15 cellular contexts compared by ENCODE assay signal in the genomic region with DNA sequence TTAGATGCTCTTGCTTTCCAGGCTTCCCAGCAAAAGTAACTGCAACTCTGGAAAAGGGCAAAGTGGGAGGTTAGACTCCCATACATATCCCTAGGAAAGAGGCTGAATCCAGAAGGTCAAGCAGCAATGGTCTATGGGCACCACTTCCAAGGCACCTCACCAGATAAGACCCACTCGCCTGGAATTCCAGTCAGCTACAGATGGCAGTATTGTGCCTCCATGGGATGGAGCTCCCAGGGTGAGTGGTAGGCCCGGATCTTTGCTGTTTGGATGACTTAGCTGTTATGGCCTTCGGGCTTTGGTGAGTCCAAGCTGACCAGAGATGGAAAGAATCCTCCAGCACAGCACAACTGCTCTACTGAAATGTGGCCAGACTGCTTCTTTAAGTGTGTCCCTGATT.
DNase-seq lines count a peak whose midpoint lies in the region; ATAC-seq and TF ChIP-seq lines count a peak whose summit lies in the region.
"Had no signal": no experiment of that assay in that cellular context is flagged by ENCODE, and none has a peak within 500 bp of the region (broad histone marks: within the 10 kb centered on the region; RNA-seq: fewer than 3 reads in every experiment).

No MANE protein-coding gene starts in this region.

- H3K14ac ChIP-seq in H9 (ENCODE audit: insufficient read depth, low read length), result no peak overlapping the region

- no peaks in the 10 kb centered on the region for H3K79me1 ChIP-seq in H9 (ENCODE audit: insufficient read depth, low read depth, low read length, poor library complexity, severe bottlenecking)

- no peak overlapping the region for H3K4me3 Mint-ChIP-seq in H9
- no peak overlapping the region for H3K4me3 Mint-ChIP-seq in endodermal cell

- H3K4me3 ChIP-seq in endodermal cell (ENCODE audit: low read length) (no peak overlapping the region), hepatocyte (no peak overlapping the region)
- H3K4me3 ChIP-seq: BLaER1 treated with 17β-estradiol and CSF1 and Interleukin-3, amounts not matched to agents 10 nM and 100 nM had no signal

- no peak overlapping the region for H2BK120ac ChIP-seq in H9 (ENCODE audit: low read depth, low read length, poor library complexity, severe bottlenecking)

- H4K5ac ChIP-seq in H9 (ENCODE audit: insufficient read length, low read depth, low read length), result no peak overlapping the region

- WGBS in H9 (ENCODE audit: extremely low coverage, insufficient read length, low lambda C conversion rate), result no CpG with 5 or more reads among the region's 3 CpGs
- WGBS in endodermal cell (ENCODE audit: insufficient coverage in 1 of 2, insufficient read length in 1 of 2), 2 experiments, result 89% methylated on average over 3 of the region's 3 CpGs; no CpG with 5 or more reads in 1 of the 2 experiments
- WGBS in hepatocyte (ENCODE audit: low lambda C conversion rate, missing lambda C conversion rate), result 58% methylated on average over 3 of the region's 3 CpGs

- H3K9ac ChIP-seq in H9 (ENCODE audit: extremely low read depth, insufficient read length, low read length) (no peak overlapping the region), endodermal cell (ENCODE audit: extremely low read depth, low read length, poor library complexity, severe bottlenecking) (no peak overlapping the region)
- H3K9ac ChIP-seq: BLaER1 treated with 17β-estradiol and CSF1 and Interleukin-3, amounts not matched to agents 10 nM and 100 nM had no signal

- H2BK5ac ChIP-seq in H9 (ENCODE audit: insufficient read length, low read length), result no peak overlapping the region

- H3K79me2 ChIP-seq in H9 (ENCODE audit: insufficient read depth, low read length), result no peaks in the 10 kb centered on the region
- no peaks in the 10 kb centered on the region for H3K79me2 ChIP-seq in hepatocyte

- H3K4me1 ChIP-seq in H9 (ENCODE audit: insufficient read depth, low read length) (no peaks in the 10 kb centered on the region), endodermal cell (ENCODE audit: control insufficient read depth, insufficient read depth, low read length) (no peaks in the 10 kb centered on the region), hepatocyte (ENCODE audit: insufficient read depth) (no peaks in the 10 kb centered on the region)
- H3K4me1 ChIP-seq: BLaER1 treated with 17β-estradiol and CSF1 and Interleukin-3, amounts not matched to agents 10 nM and 100 nM had no signal

- H3K18ac ChIP-seq in H9 (ENCODE audit: insufficient read length, low read depth, low read length), result no peak overlapping the region

- TF ChIP-seq CTCF in H9 (conservative IDR thresholded peaks at IDR 0.05) (peak; percentile 34; the same call in 1 of the 3 replicates), endodermal cell (conservative IDR thresholded peaks at IDR 0.05) (peak; percentile 52), hepatocyte (IDR thresholded peaks at IDR 0.05; ENCODE audit: poor library complexity) (no peak)

- no peak overlapping the region for H3T11ph ChIP-seq in H9 (ENCODE audit: low read length)

- no peaks in the 10 kb centered on the region for H3K23me2 ChIP-seq in H9 (ENCODE audit: insufficient read length, low read depth, low read length, poor library complexity, severe bottlenecking)

- H3K27me3 Mint-ChIP-seq in H9 (ENCODE audit: low read depth), result no peaks in the 10 kb centered on the region; the same call in 1 of the 2 replicates
- peaks cover 4% of the 10 kb centered on the region for H3K27me3 Mint-ChIP-seq in endodermal cell (ENCODE audit: insufficient read depth)
- H3K27me3 Mint-ChIP-seq: CD4-positive, CD25-positive, alpha-beta regulatory T cell had no signal

- no peak overlapping the region for H2BK12ac ChIP-seq in H9 (ENCODE audit: insufficient read length, low read depth, low read length)

- no peak overlapping the region for H2AK5ac ChIP-seq in H9 (ENCODE audit: insufficient read length, low read length)

- H2AFZ ChIP-seq in H9 (ENCODE audit: low read length), result no peak overlapping the region
- H2AFZ ChIP-seq in hepatocyte, result no peak overlapping the region

- H3K27me3 ChIP-seq in H9 (ENCODE audit: insufficient read depth, low read length), result no peaks in the 10 kb centered on the region
- H3K27me3 ChIP-seq in endodermal cell (ENCODE audit: control insufficient read depth, insufficient read depth, low read length, poor library complexity, severe bottlenecking), result no peaks in the 10 kb centered on the region
- no peaks in the 10 kb centered on the region for H3K27me3 ChIP-seq in hepatocyte

- H3K27ac Mint-ChIP-seq in H9 (no peak overlapping the region), endodermal cell (no peak overlapping the region)
- H3K27ac Mint-ChIP-seq: CD4-positive, CD25-positive, alpha-beta regulatory T cell had no signal

- H3K9me3 ChIP-seq in H9 (ENCODE audit: control insufficient read depth, low read depth, low read length), result peaks cover 4% of the 10 kb centered on the region
- H3K9me3 ChIP-seq in endodermal cell (ENCODE audit: control insufficient read depth, low read length), result no peaks in the 10 kb centered on the region
- no peaks in the 10 kb centered on the region for H3K9me3 ChIP-seq in hepatocyte (ENCODE audit: low read depth)

- H4K91ac ChIP-seq in H9 (ENCODE audit: insufficient read length, low read depth, low read length), result no peak overlapping the region

- H4K20me1 ChIP-seq in H9 (ENCODE audit: control insufficient read depth, insufficient read depth, insufficient read length) (no peaks in the 10 kb centered on the region), hepatocyte (ENCODE audit: insufficient read depth, poor library complexity, severe bottlenecking) (no peaks in the 10 kb centered on the region)

- no peak for ATAC-seq in GM19452 (IDR thresholded peaks at IDR 0.05; ENCODE audit: unreplicated experiment)
- ATAC-seq in left ventricle myocardium superior, result no peak
- ATAC-seq: HCT116, HepG2 had no signal

- H2BK20ac ChIP-seq in H9 (ENCODE audit: low read depth, low read length, poor library complexity, severe bottlenecking), result no peak overlapping the region

- intact Hi-C loops in left ventricle myocardium superior (cut with micrococcal nuclease), result no loop called here

- no peak overlapping the region for H3K23ac ChIP-seq in H9 (ENCODE audit: insufficient read length, low read depth, low read length)

- peaks cover 0 to 12% of the 10 kb centered on the region in 2 experiments; a peak in 2 of 5 replicates for H3K9me3 Mint-ChIP-seq in H9
- H3K9me3 Mint-ChIP-seq in endodermal cell, result no peaks in the 10 kb centered on the region

- H3K36me3 ChIP-seq in endodermal cell (ENCODE audit: control insufficient read depth, insufficient read depth, low read length) (no peaks in the 10 kb centered on the region), hepatocyte (replicated peaks; ENCODE audit: insufficient read depth, low read depth) (no peaks in the 10 kb centered on the region)
- H3K36me3 ChIP-seq: BLaER1 treated with 17β-estradiol and CSF1 and Interleukin-3, amounts not matched to agents 10 nM and 100 nM had no signal

- no peak overlapping the region for H3K56ac ChIP-seq in H9 (ENCODE audit: insufficient read length, low read depth, low read length)

- H3K4me1 Mint-ChIP-seq in H9, result peaks cover 22 to 23% of the 10 kb centered on the region in 2 experiments
- H3K4me1 Mint-ChIP-seq in endodermal cell, result peaks cover 15% of the 10 kb centered on the region
- H3K4me1 Mint-ChIP-seq: CD4-positive, CD25-positive, alpha-beta regulatory T cell had no signal

- H3K4me2 ChIP-seq in H9 (ENCODE audit: insufficient read depth, insufficient read length, low read length), result no peak overlapping the region
- no peak overlapping the region for H3K4me2 ChIP-seq in hepatocyte
- H3K4me2 ChIP-seq: BLaER1 treated with 17β-estradiol and CSF1 and Interleukin-3, amounts not matched to agents 10 nM and 100 nM had no signal

- H4K8ac ChIP-seq in H9 (replicated peaks; ENCODE audit: insufficient read length, low read depth, low read length), result no peak overlapping the region

- DNase-seq in COLO668 (lab: John Stamatoyannopoulos, UW; ENCODE audit: unreplicated experiment) (peak; percentile 0), H9 (no peak), OCI-M1 (lab: John Stamatoyannopoulos, UW) (peak; percentile 0), endodermal cell (peak; percentile 61), GOT3 (lab: John Stamatoyannopoulos, UW) (no peak), hepatocyte (ENCODE audit: low spot score) (no peak), left ventricle myocardium superior (no peak)
- DNase-seq: ACHN; Calu3; CD4-positive, CD25-positive, alpha-beta regulatory T cell; DMS153 had no signal

- peaks cover 0 to 5% (median 0%) of the 10 kb centered on the region in 3 experiments; a peak in 2 of 7 replicates for H3K36me3 Mint-ChIP-seq in H9 (ENCODE audit: insufficient read depth in 1 of 3, low read depth in 3 of 3)
- H3K36me3 Mint-ChIP-seq in endodermal cell (ENCODE audit: low read depth), result no peaks in the 10 kb centered on the region
- H3K36me3 Mint-ChIP-seq: CD4-positive, CD25-positive, alpha-beta regulatory T cell had no signal

- no peak overlapping the region for H2BK15ac ChIP-seq in H9 (ENCODE audit: low read depth, low read length)

- H3K4ac ChIP-seq in H9 (ENCODE audit: low read depth, low read length), result no peak overlapping the region

- no peak overlapping the region for H3K27ac ChIP-seq in H9 (ENCODE audit: insufficient read length, low read depth, low read length)
- no peak overlapping the region for H3K27ac ChIP-seq in endodermal cell (ENCODE audit: low read depth, low read length)
- H3K27ac ChIP-seq in hepatocyte, result no peak overlapping the region
- H3K27ac ChIP-seq: BLaER1 treated with 17β-estradiol and CSF1 and Interleukin-3, amounts not matched to agents 10 nM and 100 nM had no signal

- H3K9me2 ChIP-seq in hepatocyte (replicated peaks; ENCODE audit: insufficient read depth), result no peaks in the 10 kb centered on the region

Comparison
In these comparisons a context has a peak if more than half of its experiments do, and no peak if none do; other contexts are left out.
1. DNase-seq: peak in COLO668 (single experiment), OCI-M1 (single experiment) and endodermal cell (single experiment); none in H9 (single experiment), GOT3 (single experiment), hepatocyte (single experiment) and left ventricle myocardium superior (single experiment).